In genomic region chr3:196568246-196569002, GRCh38 we compare ENCODE assay signal across 8 cellular contexts. TPM values are rescaled to one million over a fixed set of nuclear protein-coding genes. Genes with fewer than 3 reads are reported as not detected.
DNase-seq lines count a peak whose midpoint lies in the region; ATAC-seq and TF ChIP-seq lines count a peak whose summit lies in the region.

A gene with protein sequence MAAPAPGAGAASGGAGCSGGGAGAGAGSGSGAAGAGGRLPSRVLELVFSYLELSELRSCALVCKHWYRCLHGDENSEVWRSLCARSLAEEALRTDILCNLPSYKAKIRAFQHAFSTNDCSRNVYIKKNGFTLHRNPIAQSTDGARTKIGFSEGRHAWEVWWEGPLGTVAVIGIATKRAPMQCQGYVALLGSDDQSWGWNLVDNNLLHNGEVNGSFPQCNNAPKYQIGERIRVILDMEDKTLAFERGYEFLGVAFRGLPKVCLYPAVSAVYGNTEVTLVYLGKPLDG (plus strand): TSS chr3:196568660. CDS start chr3:196568985, 325 bp downstream.
Gene WDR53, minus strand, starts transcription at chr3:196568554. Its CDS starts 7,079 bp downstream, at chr3:196561475.

- H3K27ac ChIP-seq in SJSA1 (peak within 1 kb of the TSS; percentile 67), foreskin keratinocyte (peak within 1 kb of the TSS; percentile 73), neural progenitor cell (peak within 1 kb of the TSS; percentile 28), stomach smooth muscle (ENCODE audit: low read length) (peak within 1 kb of the TSS; percentile 91)

- peak within 1 kb of the TSS; percentile 98 for H3K4me3 Mint-ChIP-seq in neural progenitor cell

- peak; percentile 64 for DNase-seq in GM04503 (ENCODE audit: low read depth)
- peak; percentile 64 for DNase-seq in HFF-Myc (ENCODE audit: extremely low read depth, low read depth)
- DNase-seq in MV-4-11 (lab: John Stamatoyannopoulos, UW): peak; percentile 87
- DNase-seq in SJSA1 (ENCODE audit: low read depth in 1 of 2, low spot score in 2 of 2): peak; percentile 89 to 93
- peak; percentile 84 to 94 (median 88) for DNase-seq in activated naive CD4-positive, alpha-beta T cell (lab: John Stamatoyannopoulos, UW)
- peak; percentile 83 to 90 for DNase-seq in foreskin keratinocyte
- DNase-seq in neural progenitor cell (ENCODE audit: low spot score): peak; percentile 98

- peak within 1 kb of the TSS; percentile 97 for H3K4me2 ChIP-seq in neural progenitor cell

- no peaks in the 10 kb centered on the region for H3K27me3 ChIP-seq in SJSA1 (replicated peaks)
- no peaks in the 10 kb centered on the region for H3K27me3 ChIP-seq in foreskin keratinocyte
- no peaks in the 10 kb centered on the region for H3K27me3 ChIP-seq in neural progenitor cell
- H3K27me3 ChIP-seq in stomach smooth muscle (ENCODE audit: control insufficient read depth in 1 of 2, insufficient read depth in 2 of 2, low read length in 2 of 2): no peaks in the 10 kb centered on the region

- peaks cover 2% of the 10 kb centered on the region for H3K27me3 Mint-ChIP-seq in neural progenitor cell (ENCODE audit: insufficient read depth, low read depth)

- peaks cover 66% of the 10 kb centered on the region for H3K79me2 ChIP-seq in neural progenitor cell (ENCODE audit: low read depth)

- no peaks in the 10 kb centered on the region for H3K9me3 Mint-ChIP-seq in neural progenitor cell

- no peaks in the 10 kb centered on the region for H3F3A ChIP-seq in neural progenitor cell (ENCODE audit: low read depth)

- peak within 1 kb of the TSS; percentile 81 for H3K27ac Mint-ChIP-seq in neural progenitor cell

- peak; percentile 88 for ATAC-seq in foreskin keratinocyte

- peaks cover 23% of the 10 kb centered on the region for H3K4me1 Mint-ChIP-seq in neural progenitor cell

- H3K36me3 ChIP-seq in SJSA1 (peaks cover 11% of the 10 kb centered on the region), neural progenitor cell (no peaks in the 10 kb centered on the region), stomach smooth muscle (ENCODE audit: control insufficient read depth in 2 of 2, insufficient read depth in 2 of 2, low read length in 2 of 2) (peaks cover 0 to 2% of the 10 kb centered on the region in 2 donors)

- H3K9ac ChIP-seq in neural progenitor cell: peak within 1 kb of the TSS; percentile 89
- peak within 1 kb of the TSS; percentile 98 to 99 for H3K9ac ChIP-seq in stomach smooth muscle (ENCODE audit: low read length in 2 of 2)

- TF ChIP-seq CTCF in HFF-Myc (IDR thresholded peaks at IDR 0.05; ENCODE audit: low read depth, low read length, missing control alignments): no peak
- no peak for TF ChIP-seq CTCF in foreskin keratinocyte (conservative IDR thresholded peaks at IDR 0.05)
- TF ChIP-seq CTCF in neural progenitor cell (IDR thresholded peaks at IDR 0.05): no peak

- H3K4me1 ChIP-seq in SJSA1 (replicated peaks) (peaks cover 13% of the 10 kb centered on the region), foreskin keratinocyte (peaks cover 9% of the 10 kb centered on the region), neural progenitor cell (peaks cover 13% of the 10 kb centered on the region), stomach smooth muscle (ENCODE audit: control insufficient read depth, insufficient read depth, low read length) (peaks cover 18% of the 10 kb centered on the region)

- H3K9me3 ChIP-seq in SJSA1 (replicated peaks) (no peaks in the 10 kb centered on the region), neural progenitor cell (ENCODE audit: low read depth) (no peaks in the 10 kb centered on the region), stomach smooth muscle (ENCODE audit: control insufficient read depth in 2 of 2, low read length in 2 of 2) (no peaks in the 10 kb centered on the region)

- peak within 1 kb of the TSS; percentile 96 for H2AFZ ChIP-seq in neural progenitor cell (replicated peaks)

- peaks cover 9% of the 10 kb centered on the region for H4K20me1 ChIP-seq in neural progenitor cell (ENCODE audit: low read depth)

- H3K4me3 ChIP-seq in HFF-Myc (replicated peaks; ENCODE audit: low read depth, low read length) (peak within 1 kb of the TSS; percentile 100), SJSA1 (peak within 1 kb of the TSS; percentile 85), neural progenitor cell (peak within 1 kb of the TSS; percentile 83), stomach smooth muscle (ENCODE audit: low read length in 2 of 2) (peak within 1 kb of the TSS; percentile 100)

- H3K36me3 Mint-ChIP-seq in neural progenitor cell: peaks cover 2% of the 10 kb centered on the region

RNA-seq across cellular contexts. Expression of the first gene that starts in this region (rescaled TPM):
- total RNA-seq in SJSA1 (2014; rRNA removed; shearing (Covaris generic)): 18.3 and 20.4 TPM in 2 replicates
- total RNA-seq in foreskin keratinocyte (17.9 and 19.7 TPM in 2 replicates), neural progenitor cell (ENCODE audit: low replicate concordance) (14.4 and 23.1 TPM in 2 replicates)
- polyA plus RNA-seq in foreskin keratinocyte: 7.1 and 8.9 TPM in 2 replicates

RNA-seq across cellular contexts. Expression of gene WDR53, which starts in this region (rescaled TPM):
- 9.3 and 12.7 TPM in 2 replicates for total RNA-seq in SJSA1 (2014; rRNA removed; shearing (Covaris generic))
- total RNA-seq in foreskin keratinocyte (13.5 and 16.5 TPM in 2 replicates), neural progenitor cell (ENCODE audit: low replicate concordance) (9.3 and 9.7 TPM in 2 replicates)
- 12.3 and 17.4 TPM in 2 replicates for polyA plus RNA-seq in foreskin keratinocyte

Comparison
In these comparisons a context has a peak if more than half of its experiments do, and no peak if none do; other contexts are left out.
1. Peak in every context shown above with its lines: DNase-seq, ATAC-seq, H3K4me3 ChIP-seq and H3K27ac ChIP-seq.
2. H3K27ac ChIP-seq: peak in every context shown above with its lines; median percentile 91 in stomach smooth muscle; 73 in foreskin keratinocyte; 67 in SJSA1; 28 in neural progenitor cell.